17 cellular contexts compared by ENCODE assay signal in the genomic region with DNA sequence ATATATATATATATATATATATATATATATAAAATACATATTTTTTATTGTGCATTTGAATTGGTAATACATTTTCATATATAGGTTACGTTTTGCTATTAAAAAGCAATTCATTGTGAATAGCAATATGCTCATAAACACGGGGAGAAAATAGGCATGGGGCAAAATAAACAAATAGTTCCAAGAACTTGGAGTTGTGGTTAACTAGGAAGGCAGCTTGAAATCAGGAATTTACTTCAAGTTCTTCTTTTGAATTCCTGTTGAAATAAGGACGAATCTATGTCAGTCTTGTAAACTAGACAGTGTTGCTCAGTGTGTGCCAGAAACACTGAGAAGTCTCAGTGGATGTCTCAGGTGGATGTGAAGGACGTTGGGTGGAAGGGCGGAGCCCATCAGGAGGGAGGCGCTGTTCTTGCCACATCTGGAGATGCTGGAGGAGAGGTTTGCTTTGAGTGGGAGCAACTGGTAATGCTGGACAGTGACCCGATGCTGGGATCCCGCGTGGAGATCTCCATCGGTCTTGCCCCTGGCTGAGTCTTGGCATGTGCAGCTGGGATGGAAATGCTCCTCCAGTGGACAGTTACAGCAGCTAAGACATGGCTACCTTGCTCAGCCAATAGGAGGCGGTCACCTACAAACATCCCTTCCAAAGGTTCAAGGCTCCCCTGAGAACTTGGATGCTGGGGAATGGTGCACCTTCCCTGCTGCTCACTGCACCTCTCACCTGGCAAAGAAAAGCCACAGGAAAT. TPM values are rescaled to one million over a fixed set of nuclear protein-coding genes. Genes with fewer than 3 reads are reported as not detected.
"Had no signal": no experiment of that assay in that cellular context is flagged by ENCODE, and none has a peak within 500 bp of the region (broad histone marks: within the 10 kb centered on the region; RNA-seq: fewer than 3 reads in every experiment).

No MANE protein-coding gene starts in this region.

- H3K9me3 ChIP-seq: adrenal gland, esophagus muscularis mucosa, left ventricle myocardium inferior had no signal

- H3K4me3 ChIP-seq: adrenal gland, coronary artery, esophagus muscularis mucosa, left ventricle myocardium inferior had no signal

- DNase-seq: activated CD4-positive, alpha-beta T cell treated with anti-CD3 and anti-CD28 coated beads for 4 hours; activated CD8-positive, alpha-beta T cell treated with anti-CD3 and anti-CD28 coated beads for 36 hours; activated effector memory CD4-positive, alpha-beta T cell treated with Interleukin-2 at 50 U/mL for 16 hours; activated naive CD4-positive, alpha-beta T cell treated with anti-CD3 and anti-CD28 coated beads, Interleukin-2, amount 50 U/mL, for 16 hours; activated T-cell treated with anti-CD3 and anti-CD28 coated beads, Interleukin-2, amount 50 U/mL, for 4 hours; adrenal gland; hypothalamus; left ventricle myocardium inferior; naive thymus-derived CD8-positive, alpha-beta T cell; nucleus accumbens; right cardiac atrium; stimulated activated naive CD8-positive, alpha-beta T cell treated with anti-CD3 and anti-CD28 coated beads, Interleukin-15, Interleukin-2, amounts not matched to agents 100 U/mL and 50 U/mL, for 24 hours; trophoblast cell had no signal

- ATAC-seq: activated CD8-positive, alpha-beta T cell treated with anti-CD3 and anti-CD28 coated beads for 36 hours; activated T-cell treated with anti-CD3 and anti-CD28 coated beads, Interleukin-2, amount 50 U/mL, for 4 hours; naive thymus-derived CD8-positive, alpha-beta T cell; right cardiac atrium; stimulated activated naive CD8-positive, alpha-beta T cell treated with anti-CD3 and anti-CD28 coated beads, Interleukin-15, Interleukin-2, amounts not matched to agents 100 U/mL and 50 U/mL, for 24 hours had no signal

- H3K27ac ChIP-seq: adrenal gland, coronary artery, esophagus muscularis mucosa, left ventricle myocardium inferior had no signal

- H3K4me1 ChIP-seq: adrenal gland had no signal

- H3K27me3 ChIP-seq: esophagus muscularis mucosa had no signal

- H3K36me3 ChIP-seq: adrenal gland, left ventricle myocardium inferior had no signal

RNA-seq across cellular contexts. Expression of a gene that starts 2.5 kb away (rescaled TPM):
- total RNA-seq: fibroblast of villous mesenchyme, kidney epithelial cell had no signal
